In genomic region chr14:77599894-77600293, GRCh38 we compare ENCODE assay signal across 14 cellular contexts. TPM values are rescaled to one million over a fixed set of nuclear protein-coding genes. Genes with fewer than 3 reads are reported as not detected.
DNase-seq lines count a peak whose midpoint lies in the region; ATAC-seq and TF ChIP-seq lines count a peak whose summit lies in the region.
"Had no signal": no experiment of that assay in that cellular context is flagged by ENCODE, and none has a peak within 500 bp of the region (broad histone marks: within the 10 kb centered on the region; RNA-seq: fewer than 3 reads in every experiment).

No MANE protein-coding gene starts in this region.

- no peak for TF ChIP-seq POLR2A in testis (IDR thresholded peaks at IDR 0.05)

- H3K4me1 Mint-ChIP-seq in T-helper 17 cell, result peaks cover 25% of the 10 kb centered on the region
- peaks cover 19% of the 10 kb centered on the region for H3K4me1 Mint-ChIP-seq in type B pancreatic cell (ENCODE audit: unreplicated experiment)

- H3K4me1 ChIP-seq in left lung, result peaks cover 6 to 51% of the 10 kb centered on the region in 2 donors
- H3K4me1 ChIP-seq in testis, result peaks cover 10% of the 10 kb centered on the region
- H3K4me1 ChIP-seq: prostate gland had no signal

- H3K27ac ChIP-seq in left lung, result no peak overlapping the region
- no peak overlapping the region for H3K27ac ChIP-seq in testis
- H3K27ac ChIP-seq: hepatocyte, prostate gland had no signal

- ATAC-seq in left ventricle myocardium superior (peak; percentile 44), T-helper 17 cell (no peak), left lung (peak; percentile 27)
- ATAC-seq: stimulated activated naive CD8-positive, alpha-beta T cell treated with anti-CD3 and anti-CD28 coated beads, Interleukin-15, Interleukin-2, amounts not matched to agents 100 U/mL and 50 U/mL, for 24 hours had no signal

- 24 to 32% methylated on average over 3 of the region's 3 CpGs for WGBS in testis, 2 donors

- no peak for TF ChIP-seq CTCF in left lung (IDR thresholded peaks at IDR 0.05)
- TF ChIP-seq CTCF in type B pancreatic cell (conservative IDR thresholded peaks at IDR 0.05), result no peak
- no peak for TF ChIP-seq CTCF in testis (IDR thresholded peaks at IDR 0.05)

- no peak overlapping the region for H3K4me3 ChIP-seq in left lung
- no peak overlapping the region for H3K4me3 ChIP-seq in testis
- no peak overlapping the region for H3K4me3 ChIP-seq in H7 (ENCODE audit: insufficient read depth, low read depth, low read length)
- H3K4me3 ChIP-seq: hepatocyte, prostate gland had no signal

- H3K4me3 Mint-ChIP-seq in T-helper 17 cell (no peak overlapping the region), type B pancreatic cell (peak overlapping the region; percentile 68)

- peaks cover 0 to 23% of the 10 kb centered on the region in 2 donors for H3K36me3 ChIP-seq in left lung
- H3K36me3 ChIP-seq in testis (ENCODE audit: low read depth, missing control alignments), result no peaks in the 10 kb centered on the region
- H3K36me3 ChIP-seq in H7 (replicated peaks; ENCODE audit: control insufficient read depth, insufficient read depth, low read length), result peaks cover 3% of the 10 kb centered on the region
- H3K36me3 ChIP-seq: prostate gland had no signal

- intact Hi-C loops in left ventricle myocardium superior (cut with micrococcal nuclease) (no loop called here), cardiac septum (cut with DNase I) (no loop called here), left lung (cut with DNase I) (no loop called here), testis (cut with DNase I; ENCODE audit: low total_unique reads) (no loop called here)

- H3K27ac Mint-ChIP-seq in T-helper 17 cell (peak overlapping the region; percentile 95), type B pancreatic cell (peak overlapping the region; percentile 93)

- peaks cover 11% of the 10 kb centered on the region for H3K9me3 Mint-ChIP-seq in type B pancreatic cell

- H3K36me3 Mint-ChIP-seq in T-helper 17 cell (ENCODE audit: low read depth) (peaks cover 5% of the 10 kb centered on the region), type B pancreatic cell (peaks cover 16% of the 10 kb centered on the region)

- DNase-seq in left ventricle myocardium superior (no peak), cardiac septum (ENCODE audit: low spot score) (no peak), T-helper 17 cell (no peak), left lung (no peak), type B pancreatic cell (ENCODE audit: extremely low spot score, unreplicated experiment) (no peak), testis (no peak), H7 (no peak)
- no peak for DNase-seq in effector CD4-positive, alpha-beta T cell
- DNase-seq: NCI-H1092 treated with DMSO at 0.1 percent for 48 hours; NCI-H446; stimulated activated CD4-positive, alpha-beta T cell treated with anti-CD3 and anti-CD28 coated beads, Interleukin-4, amount 100 ng/mL, for 1 hour; stimulated activated naive CD8-positive, alpha-beta T cell treated with anti-CD3 and anti-CD28 coated beads, Interleukin-15, Interleukin-2, amounts not matched to agents 100 U/mL and 50 U/mL, for 24 hours had no signal

- no peaks in the 10 kb centered on the region for H3K9me3 ChIP-seq in T-helper 17 cell (ENCODE audit: control insufficient read depth, low read length, poor library complexity, severe bottlenecking)
- no peaks in the 10 kb centered on the region for H3K9me3 ChIP-seq in left lung
- no peaks in the 10 kb centered on the region for H3K9me3 ChIP-seq in testis
- H3K9me3 ChIP-seq: prostate gland had no signal

- H3K27me3 Mint-ChIP-seq in T-helper 17 cell (no peaks in the 10 kb centered on the region), type B pancreatic cell (no peaks in the 10 kb centered on the region)

- H3K27me3 ChIP-seq in left lung, result no peaks in the 10 kb centered on the region
- H3K27me3 ChIP-seq in testis, result no peaks in the 10 kb centered on the region
- no peaks in the 10 kb centered on the region for H3K27me3 ChIP-seq in H7 (ENCODE audit: control insufficient read depth, insufficient read depth, low read length)
- H3K27me3 ChIP-seq: hepatocyte had no signal

RNA-seq across cellular contexts. Expression of gene SPTLC2, which starts 16.5 kb away (rescaled TPM):
- 10.9 TPM for total RNA-seq in left ventricle myocardium superior
- 13.5 TPM for total RNA-seq in cardiac septum
- 10 to 100 TPM; 22.0 to 22.3 TPM for total RNA-seq in T-helper 17 cell
- 10 to 100 TPM; 40.7 to 44.0 TPM for total RNA-seq in left lung
- 40.9 and 134 TPM in 2 replicates for total RNA-seq in type B pancreatic cell (ENCODE audit: low replicate concordance)
- 10 to 100 TPM; 21.5 to 24.5 TPM for total RNA-seq in testis
- polyA plus RNA-seq in testis (ENCODE audit: insufficient read depth, low read depth, low replicate concordance), result 11.1 TPM
- 20.5 and 22.7 TPM in 2 replicates for total RNA-seq in H7 (2014; rRNA removed; shearing (Covaris generic))
